In the genomic region with DNA sequence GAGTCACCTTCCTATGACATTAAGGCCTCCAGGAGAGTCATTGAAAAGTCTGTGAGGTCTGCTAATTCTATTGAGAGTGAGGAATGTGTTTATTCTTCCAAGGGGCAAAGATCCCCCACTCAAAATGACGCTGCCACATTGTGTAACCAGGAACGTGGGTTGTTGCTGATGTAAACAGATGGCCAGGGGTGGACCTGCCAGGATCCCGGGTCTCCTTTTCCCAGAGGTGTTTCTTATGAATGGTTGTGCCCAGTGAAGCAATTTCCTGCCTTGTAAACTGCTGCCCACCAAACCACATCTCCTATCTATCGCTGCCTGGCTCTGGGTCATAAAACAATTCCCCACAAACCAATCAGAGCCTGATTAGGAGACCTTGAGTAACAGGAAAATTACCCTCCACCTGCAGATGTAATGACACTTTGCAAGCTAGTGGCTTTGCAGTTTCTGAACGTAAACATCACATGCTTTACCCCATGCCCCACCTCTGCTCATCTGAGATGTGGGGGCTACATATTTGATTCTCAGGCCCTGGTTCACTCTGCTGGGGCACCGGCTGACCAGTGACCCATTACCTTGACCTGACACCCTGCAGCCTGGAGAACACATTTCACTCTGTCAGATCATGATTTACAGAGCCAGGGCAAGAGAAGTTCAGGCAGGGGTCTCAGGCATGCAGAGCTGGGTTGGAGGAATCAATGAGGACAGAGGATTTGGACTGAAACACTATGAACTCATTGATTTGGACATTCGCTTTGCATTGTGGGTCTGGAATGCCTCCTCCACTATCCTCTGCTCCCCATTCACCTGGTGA, we compare ENCODE assay signal across 15 cellular contexts. TPM values are rescaled to one million over a fixed set of nuclear protein-coding genes. Genes with fewer than 3 reads are reported as not detected.
DNase-seq lines count a peak whose midpoint lies in the region; ATAC-seq, FAIRE-seq and TF ChIP-seq lines count a peak whose summit lies in the region.
"Had no signal": no experiment of that assay in that cellular context is flagged by ENCODE, and none has a peak within 500 bp of the region (broad histone marks: within the 10 kb centered on the region; RNA-seq: fewer than 3 reads in every experiment).

No MANE protein-coding gene starts in this region.

- no peaks in the 10 kb centered on the region for H3K27me3 ChIP-seq in MG63

- H3K4me3 ChIP-seq in AG10803 (ENCODE audit: low read length) (no peak overlapping the region), MG63 (no peak overlapping the region)

- no peaks in the 10 kb centered on the region for H3K9me3 ChIP-seq in MG63

- H3K36me3 ChIP-seq in MG63: no peaks in the 10 kb centered on the region

- intact Hi-C loops in left colon (cut with DNase I, micrococcal nuclease): no loop called here

- ATAC-seq in left colon (peak; percentile 78), GM18909 (IDR thresholded peaks at IDR 0.05; ENCODE audit: poor library complexity, unreplicated experiment) (no peak)

- no peak for TF ChIP-seq CTCF in AG10803 (conservative IDR thresholded peaks at IDR 0.05; ENCODE audit: low read length)

- peak; percentile 37 for DNase-seq in AG10803 (ENCODE audit: low read depth)
- DNase-seq in HTR-8/SVneo (ENCODE audit: insufficient read length, low spot score): peak; percentile 52
- peak; percentile 76 for DNase-seq in SW480 (ENCODE audit: low spot score)
- DNase-seq in left colon: peak; percentile 38 to 63
- DNase-seq in AG08396 (ENCODE audit: low spot score): no peak
- no peak for DNase-seq in MG63
- DNase-seq in H54 (ENCODE audit: insufficient read length, low spot score): no peak
- DNase-seq: activated CD4-positive, alpha-beta memory T cell treated with anti-CD3 and anti-CD28 coated beads for 36 hours; cortex of kidney; NCI-H526 treated with DMSO at 0.1 percent for 48 hours; SHP77 treated with DMSO at 0.1 percent for 48 hours; stimulated activated CD4-positive, alpha-beta T cell treated with anti-CD3 and anti-CD28 coated beads, Interleukin-15, amount 100 ng/mL, for 24 hours had no signal

- no peak for FAIRE-seq in HTR-8/SVneo (lab: Jason Lieb, UNC)
- FAIRE-seq in H54 (lab: Jason Lieb, UNC): no peak
- FAIRE-seq: GM12891, TTC549 had no signal

- TF ChIP-seq POLR2A in H54 (IDR thresholded peaks at IDR 0.05; ENCODE audit: low read depth, low read length): no peak

RNA-seq across cellular contexts. Expression of gene DDX52, which starts 33.1 kb away (rescaled TPM):
- 10 to 100 TPM; 25.0 to 28.1 TPM for total RNA-seq in left colon
- 25.7 and 26.8 TPM in 2 replicates for total RNA-seq in MG63 (2014; rRNA removed; shearing (Covaris generic); ENCODE audit: low replicate concordance)

Comparison
In these comparisons a context has a peak if more than half of its experiments do, and no peak if none do; other contexts are left out.
1. DNase-seq: peak in AG10803 (single experiment), HTR-8/SVneo (single experiment), SW480 (single experiment) and left colon (2 of 2); none in AG08396 (single experiment), MG63 (single experiment) and H54 (single experiment).